In genomic region chr17:16363749-16364536, GRCh38 we compare ENCODE assay signal across 8 cellular contexts. TPM values are rescaled to one million over a fixed set of nuclear protein-coding genes. Genes with fewer than 3 reads are reported as not detected.
A peak's percentile ranks its signal among the peaks of the same experiment; 100 is the strongest.
DNase-seq lines count a peak whose midpoint lies in the region; ATAC-seq, FAIRE-seq and TF ChIP-seq lines count a peak whose summit lies in the region.

No MANE protein-coding gene starts in this region.

- no peak overlapping the region for H3K4me3 ChIP-seq in WERI-Rb-1 (ENCODE audit: low read depth, low read length)
- no peak overlapping the region for H3K4me3 ChIP-seq in bronchial epithelial cell (ENCODE audit: low read depth, low read length)

- no peaks in the 10 kb centered on the region for H3K27me3 ChIP-seq in WERI-Rb-1 (ENCODE audit: insufficient read depth, low read depth, severe bottlenecking)
- no peaks in the 10 kb centered on the region for H3K27me3 ChIP-seq in bronchial epithelial cell (ENCODE audit: control insufficient read depth, insufficient read depth, low read length)

- H3K27ac ChIP-seq in WERI-Rb-1 = no peak overlapping the region

- H3K36me3 ChIP-seq in WERI-Rb-1 (no peaks in the 10 kb centered on the region), bronchial epithelial cell (ENCODE audit: control insufficient read depth, insufficient read depth, low read length) (no peaks in the 10 kb centered on the region)

- peak; percentile 77 for TF ChIP-seq CTCF in WERI-Rb-1 (IDR thresholded peaks at IDR 0.05; ENCODE audit: low read depth, low read length)
- peak; percentile 83 for TF ChIP-seq CTCF in bronchial epithelial cell (IDR thresholded peaks at IDR 0.05; ENCODE audit: insufficient read depth, low read length, severe bottlenecking)

- DNase-seq in G401 (ENCODE audit: low spot score) (peak; percentile 81), NCI-H2196 (lab: John Stamatoyannopoulos, UW; ENCODE audit: unreplicated experiment) (peak; percentile 58), WERI-Rb-1 (peak; percentile 82), bronchial epithelial cell (ENCODE audit: low read depth) (peak; percentile 77), kidney glomerular epithelial cell (lab: John Stamatoyannopoulos, UW) (peak; percentile 47)
- DNase-seq in stimulated activated CD4-positive, alpha-beta T cell treated with anti-CD3 and anti-CD28 coated beads, Interleukin-2, amount 100 ng/mL, for 48 hours = peak; percentile 70 to 76

- in situ Hi-C loops in G401 (cut with HindIII; ENCODE audit: low sequenced_read_pairs) = no loop called here

- FAIRE-seq in bronchial epithelial cell (lab: Jason Lieb, UNC) = no peak

- ATAC-seq in HG02642 (IDR thresholded peaks at IDR 0.05; ENCODE audit: poor library complexity, unreplicated experiment) = peak; percentile 81
- ATAC-seq in GM19324 (IDR thresholded peaks at IDR 0.05; ENCODE audit: low FRiP score, unreplicated experiment) = no peak

- no peaks in the 10 kb centered on the region for H3K9me3 ChIP-seq in WERI-Rb-1 (ENCODE audit: severe bottlenecking)

RNA-seq across cellular contexts. Expression of gene CENPV, which starts 10.7 kb away (rescaled TPM):
- total RNA-seq in G401 (2014; rRNA removed; shearing (Covaris generic)) = 44.6 and 46.7 TPM in 2 replicates
- total RNA-seq in bronchial epithelial cell = 5.1 and 17.4 TPM in 2 replicates

RNA-seq across cellular contexts. Expression of gene UBB, which starts 16.9 kb away (rescaled TPM):
- 707 and 741 TPM in 2 replicates for total RNA-seq in G401 (2014; rRNA removed; shearing (Covaris generic))
- 766 and 1,827 TPM in 2 replicates for total RNA-seq in bronchial epithelial cell

RNA-seq across cellular contexts. Expression of gene TRPV2, which starts 51.4 kb away (rescaled TPM):
- total RNA-seq in G401 (2014; rRNA removed; shearing (Covaris generic)) = 41.8 and 47.6 TPM in 2 replicates
- total RNA-seq in bronchial epithelial cell = under 0.01 and 0.26 TPM in 2 replicates

Comparison
In these comparisons a context has a peak if more than half of its experiments do, and no peak if none do; other contexts are left out.
1. RNA of gene TRPV2, which starts 51.4 kb away (total RNA-seq): 41.8 to 47.6 TPM in G401; under 0.01 to 0.26 TPM in bronchial epithelial cell; every median in the first group is over 10 times any median in the second.
2. Peak in every context shown above with its lines, with median percentiles within 50 percentile points of each other: DNase-seq.